9 cellular contexts compared by ENCODE assay signal in genomic region chr4:16897991-16898827, GRCh38. TPM values are rescaled to one million over a fixed set of nuclear protein-coding genes. Genes with fewer than 3 reads are reported as not detected.
DNase-seq lines count a peak whose midpoint lies in the region; ATAC-seq and TF ChIP-seq lines count a peak whose summit lies in the region.
"Had no signal": no experiment of that assay in that cellular context is flagged by ENCODE, and none has a peak within 500 bp of the region (broad histone marks: within the 10 kb centered on the region; RNA-seq: fewer than 3 reads in every experiment).

Gene LDB2, minus strand, starts transcription at chr4:16898645.

- no TSS peak for BruUV-seq in MCF 10A (replicated peaks; lab: Mats Ljungman, UMichigan)

- H3K27me3 ChIP-seq in breast epithelium, result no peaks in the 10 kb centered on the region
- H3K27me3 ChIP-seq in aorta (ENCODE audit: control insufficient read depth in 1 of 2, insufficient read depth in 2 of 2, low read length in 1 of 2), result peaks cover 0 to 1% of the 10 kb centered on the region in 2 donors

- DNase-seq in breast epithelium (ENCODE audit: low spot score in 2 of 2) (peak in 1 of 2 donors; percentile 24), MCF 10A (ENCODE audit: unreplicated experiment) (no peak), foreskin melanocyte (peak; percentile 73), aorta (peak; percentile 80 to 84), HPDE6-E6E7 (ENCODE audit: extremely low spot score) (no peak), NCI-H187 treated with DMSO at 0.1 percent for 48 hours (lab: John Stamatoyannopoulos, UW) (no peak), DMS53 treated with DMSO at 0.1 percent for 48 hours (lab: John Stamatoyannopoulos, UW; ENCODE audit: unreplicated experiment) (no peak)
- no peak for DNase-seq in natural killer cell treated with Interleukin-12 subunit alpha and Interleukin-12 subunit beta and Interleukin-15 and Interleukin-18, amount 100 ng/mL, for 72 hours (ENCODE audit: low spot score)
- DNase-seq: CD4-positive, CD25-positive, alpha-beta regulatory T cell had no signal

- no peaks in the 10 kb centered on the region for H3K4me1 ChIP-seq in breast epithelium
- H3K4me1 ChIP-seq in aorta (ENCODE audit: control insufficient read depth in 1 of 2, insufficient read depth in 2 of 2, low read length in 2 of 2), result no peaks in the 10 kb centered on the region

- H3K36me3 Mint-ChIP-seq in MCF 10A (ENCODE audit: insufficient read depth, unreplicated experiment), result peaks cover 4% of the 10 kb centered on the region
- H3K36me3 Mint-ChIP-seq in natural killer cell treated with Interleukin-12 subunit alpha and Interleukin-12 subunit beta and Interleukin-15 and Interleukin-18, amount 100 ng/mL, for 72 hours, result no peaks in the 10 kb centered on the region
- H3K36me3 Mint-ChIP-seq: CD4-positive, CD25-positive, alpha-beta regulatory T cell had no signal

- CTCF ChIA-PET in MCF 10A (lab: Yijun Ruan, JAX), result interaction anchor here (0.5 kb wide), 1 partner anchor 602 kb away, joined by 3 read pairs; no protein-coding TSS in a partner anchor

- H3K4me1 Mint-ChIP-seq in MCF 10A (ENCODE audit: insufficient read depth, unreplicated experiment), result no peaks in the 10 kb centered on the region
- H3K4me1 Mint-ChIP-seq in natural killer cell treated with Interleukin-12 subunit alpha and Interleukin-12 subunit beta and Interleukin-15 and Interleukin-18, amount 100 ng/mL, for 72 hours (ENCODE audit: low read depth in 2 of 2), result peaks cover 38 to 52% of the 10 kb centered on the region in 2 donors

- TF ChIP-seq CTCF in breast epithelium (IDR thresholded peaks at IDR 0.05) (no peak), MCF 10A (IDR thresholded peaks at IDR 0.05; ENCODE audit: unreplicated experiment) (no peak)

- H3K27ac Mint-ChIP-seq in MCF 10A (ENCODE audit: low read depth, unreplicated experiment), result no peak within 1 kb of the TSS
- H3K27ac Mint-ChIP-seq in natural killer cell treated with Interleukin-12 subunit alpha and Interleukin-12 subunit beta and Interleukin-15 and Interleukin-18, amount 100 ng/mL, for 72 hours, result peak within 1 kb of the TSS; percentile 34 to 78
- H3K27ac Mint-ChIP-seq: CD4-positive, CD25-positive, alpha-beta regulatory T cell had no signal

- 0 to 3% methylated on average over 17 to 18 of the region's 18 CpGs for WGBS in aorta, 2 donors

- H3K9me3 ChIP-seq in breast epithelium (no peaks in the 10 kb centered on the region), aorta (ENCODE audit: control insufficient read depth, low read length) (no peaks in the 10 kb centered on the region)

- H3K4me3 ChIP-seq in breast epithelium (peak within 1 kb of the TSS; percentile 48 to 69 (median 53)), aorta (ENCODE audit: low read length in 2 of 2) (peak within 1 kb of the TSS; percentile 6 to 50)

- no peaks in the 10 kb centered on the region for H3K9me3 Mint-ChIP-seq in MCF 10A (ENCODE audit: unreplicated experiment)
- no peaks in the 10 kb centered on the region for H3K9me3 Mint-ChIP-seq in natural killer cell treated with Interleukin-12 subunit alpha and Interleukin-12 subunit beta and Interleukin-15 and Interleukin-18, amount 100 ng/mL, for 72 hours

- intact Hi-C loops in breast epithelium (cut with DNase I; ENCODE audit: low total_unique reads), result loop anchor here (10.0 kb wide), 1 partner anchor 687 kb away; no protein-coding TSS in a partner anchor
- intact Hi-C loops in MCF 10A (cut with micrococcal nuclease), result no loop called here
- intact Hi-C loops in aorta (cut with DNase I), result no loop called here

- H3K27ac ChIP-seq in breast epithelium (peak within 1 kb of the TSS; percentile 48 to 85), aorta (ENCODE audit: low read depth in 1 of 2, low read length in 2 of 2) (no peak within 1 kb of the TSS)

- TF ChIP-seq POLR2A in breast epithelium (IDR thresholded peaks at IDR 0.05), result no peak

- peaks cover 59% of the 10 kb centered on the region for H3K27me3 Mint-ChIP-seq in MCF 10A (ENCODE audit: insufficient read depth, unreplicated experiment)
- H3K27me3 Mint-ChIP-seq in natural killer cell treated with Interleukin-12 subunit alpha and Interleukin-12 subunit beta and Interleukin-15 and Interleukin-18, amount 100 ng/mL, for 72 hours, result no peaks in the 10 kb centered on the region

- peak; percentile 68 to 76 for ATAC-seq in natural killer cell treated with Interleukin-12 subunit alpha and Interleukin-12 subunit beta and Interleukin-15 and Interleukin-18, amount 100 ng/mL, for 72 hours
- ATAC-seq in aorta (ENCODE audit: low FRiP score), result peak; percentile 82

- POLR2A ChIA-PET in MCF 10A (lab: Yijun Ruan, JAX), result no interaction called here

- H3K36me3 ChIP-seq in breast epithelium (no peaks in the 10 kb centered on the region), aorta (ENCODE audit: control insufficient read depth in 1 of 2, insufficient read depth in 2 of 2, low read length in 1 of 2) (no peaks in the 10 kb centered on the region)

- no peak within 1 kb of the TSS for H3K4me3 Mint-ChIP-seq in MCF 10A (ENCODE audit: unreplicated experiment)
- H3K4me3 Mint-ChIP-seq in natural killer cell treated with Interleukin-12 subunit alpha and Interleukin-12 subunit beta and Interleukin-15 and Interleukin-18, amount 100 ng/mL, for 72 hours, result peak within 1 kb of the TSS; percentile 82
- H3K4me3 Mint-ChIP-seq: CD4-positive, CD25-positive, alpha-beta regulatory T cell had no signal

RNA-seq across cellular contexts. Expression of gene LDB2, which starts in this region (rescaled TPM):
- total RNA-seq in breast epithelium (10 to 100 TPM; 34.5 to 68.8 (median 36.5) TPM), MCF 10A (2022) (not detected in 2 replicates), aorta (100 to 1,000 TPM in 1 of 2 donors, 10 to 100 TPM in 1; 91.5 to 128 TPM)
- 1 to 10 TPM in 1 of 2 donors, under 1 TPM in 1; 0.64 to 1.4 TPM for total RNA-seq in natural killer cell treated with Interleukin-12 subunit alpha and Interleukin-12 subunit beta and Interleukin-15 and Interleukin-18, amount 100 ng/mL, for 72 hours
- 10 to 100 TPM; 11.0 to 20.0 TPM for polyA plus RNA-seq in aorta
- total RNA-seq: CD4-positive, CD25-positive, alpha-beta regulatory T cell had no signal
- polyA plus RNA-seq: CD4-positive, CD25-positive, alpha-beta regulatory T cell had no signal

Comparison
In these comparisons a context has a peak if more than half of its experiments do, and no peak if none do; other contexts are left out.
1. RNA of gene LDB2 (total RNA-seq): 91.5 to 128 TPM in aorta and 34.5 to 68.8 TPM in breast epithelium; 0.64 to 1.4 TPM in natural killer cell treated with Interleukin-12 subunit alpha and Interleukin-12 subunit beta and Interleukin-15 and Interleukin-18, amount 100 ng/mL, for 72 hours and not detected in MCF 10A; every median in the first group is over 10 times any median in the second.
2. DNase-seq: peak in foreskin melanocyte (single experiment) and aorta (2 of 2); none in MCF 10A (single experiment), natural killer cell treated with Interleukin-12 subunit alpha and Interleukin-12 subunit beta and Interleukin-15 and Interleukin-18, amount 100 ng/mL, for 72 hours (single experiment), HPDE6-E6E7 (single experiment), NCI-H187 treated with DMSO at 0.1 percent for 48 hours (single experiment) and DMS53 treated with DMSO at 0.1 percent for 48 hours (single experiment).
3. H3K27ac ChIP-seq: peak in breast epithelium (2 of 2); none in aorta (0 of 2).